23 cellular contexts compared by ENCODE assay signal in the genomic region with DNA sequence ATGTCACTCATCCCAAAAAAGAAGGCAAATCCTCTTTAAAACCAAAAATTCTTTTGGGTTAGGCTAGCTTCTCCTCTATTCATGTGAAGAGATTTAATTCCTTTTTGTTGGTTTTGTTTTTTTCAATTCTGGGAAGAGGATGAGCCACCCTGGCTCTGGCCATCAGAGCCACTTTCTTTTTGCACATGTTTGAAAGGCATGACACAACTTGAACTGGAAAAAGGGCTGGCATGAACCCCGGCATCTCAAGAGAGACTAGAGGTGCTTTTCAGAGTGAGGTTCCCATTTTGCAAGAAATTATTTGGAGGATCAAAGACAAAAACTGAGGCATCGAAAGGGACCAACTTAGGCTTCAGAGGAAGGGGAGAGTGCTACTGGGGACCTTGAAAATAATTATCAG.
DNase-seq lines count a peak whose midpoint lies in the region; ATAC-seq and TF ChIP-seq lines count a peak whose summit lies in the region.
"Had no signal": no experiment of that assay in that cellular context is flagged by ENCODE, and none has a peak within 500 bp of the region (broad histone marks: within the 10 kb centered on the region; RNA-seq: fewer than 3 reads in every experiment).

No MANE protein-coding gene starts in this region.

- WGBS in heart right ventricle, 2 donors, result 81 to 85% methylated on average over 2 of the region's 2 CpGs
- 60% methylated on average over 2 of the region's 2 CpGs for WGBS in prostate gland

- TF ChIP-seq POLR2A in prostate gland (IDR thresholded peaks at IDR 0.05) (no peak), GM18505 (IDR thresholded peaks at IDR 0.05; ENCODE audit: borderline replicate concordance, extremely low read depth, insufficient read depth, insufficient read length) (no peak)

- peaks cover 6% of the 10 kb centered on the region for H3K36me3 Mint-ChIP-seq in MCF 10A (ENCODE audit: insufficient read depth, unreplicated experiment)
- H3K36me3 Mint-ChIP-seq: activated naive CD8-positive, alpha-beta T cell treated with anti-CD3 and anti-CD28 coated beads for 36 hours; memory B cell had no signal

- H3K27ac ChIP-seq in heart right ventricle, result peak overlapping the region in 7 of 10 donors; percentile 11 to 69 (median 31)
- H3K27ac ChIP-seq in prostate gland, result peak overlapping the region; percentile 9 to 13
- H3K27ac ChIP-seq: colonic mucosa had no signal

- CTCF ChIA-PET in MCF 10A (lab: Yijun Ruan, JAX), result interaction anchor here (0.7 kb wide), 1 partner anchor 16 kb away, joined by 3 read pairs; no protein-coding TSS in a partner anchor

- POLR2A ChIA-PET in MCF 10A (lab: Yijun Ruan, JAX), result interaction anchor here (1.2 to 1.6 kb wide), 4 partner anchors 9 to 73 kb away, joined by 4 to 10 read pairs (median 6); a partner anchor contains a TSS

- H3K4me1 Mint-ChIP-seq in MCF 10A (ENCODE audit: insufficient read depth, unreplicated experiment), result peaks cover 63% of the 10 kb centered on the region

- H3K9me3 ChIP-seq in heart right ventricle (no peaks in the 10 kb centered on the region), prostate gland (no peaks in the 10 kb centered on the region)
- H3K9me3 ChIP-seq: body of pancreas, colonic mucosa, right atrium auricular region had no signal

- intact Hi-C loops in heart right ventricle (cut with DNase I), result loop anchor here in 2 of 10 donors (10.0 kb wide), 1 partner anchor 71 kb away; a partner anchor contains a TSS
- intact Hi-C loops in Right ventricle myocardium inferior (cut with DNase I), result loop anchor here (5.0 kb wide), 1 partner anchor 38 kb away; no protein-coding TSS in a partner anchor
- intact Hi-C loops in MCF 10A (cut with micrococcal nuclease), result no loop called here
- intact Hi-C loops in prostate gland (cut with DNase I), result no loop called here

- no peaks in the 10 kb centered on the region for H3K36me3 ChIP-seq in heart right ventricle
- H3K36me3 ChIP-seq in prostate gland, result no peaks in the 10 kb centered on the region
- H3K36me3 ChIP-seq: colonic mucosa, right atrium auricular region had no signal

- no peaks in the 10 kb centered on the region for H3K9me3 Mint-ChIP-seq in MCF 10A (ENCODE audit: unreplicated experiment)
- H3K9me3 Mint-ChIP-seq: activated naive CD8-positive, alpha-beta T cell treated with anti-CD3 and anti-CD28 coated beads for 36 hours; activated T-helper 17 cell treated with anti-CD3 and anti-CD28 coated beads, Interleukin-2, amount 50 U/mL, for 72 hours; effector memory CD8-positive, alpha-beta T cell; memory B cell had no signal

- no peaks in the 10 kb centered on the region for H3K27me3 Mint-ChIP-seq in MCF 10A (ENCODE audit: insufficient read depth, unreplicated experiment)

- no peak for ATAC-seq in heart right ventricle
- ATAC-seq in Right ventricle myocardium inferior, result no peak
- ATAC-seq in HG03175 (IDR thresholded peaks at IDR 0.05; ENCODE audit: unreplicated experiment), result no peak
- ATAC-seq in GM18505 (IDR thresholded peaks at IDR 0.05; ENCODE audit: unreplicated experiment), result no peak
- no peak for ATAC-seq in HG03432 (IDR thresholded peaks at IDR 0.05; ENCODE audit: unreplicated experiment)
- ATAC-seq: activated T-helper 17 cell treated with anti-CD3 and anti-CD28 coated beads, Interleukin-2, amount 50 U/mL, for 72 hours; body of pancreas; effector memory CD8-positive, alpha-beta T cell; T-helper 17 cell had no signal

- H3K27me3 ChIP-seq in heart right ventricle, result peaks cover 0 to 13% (median 0%) of the 10 kb centered on the region in 7 donors
- no peaks in the 10 kb centered on the region for H3K27me3 ChIP-seq in prostate gland (replicated peaks; ENCODE audit: insufficient read depth)
- H3K27me3 ChIP-seq: body of pancreas, colonic mucosa, right atrium auricular region had no signal

- DNase-seq in heart right ventricle (no peak), Right ventricle myocardium inferior (ENCODE audit: missing footprints) (no peak), MCF 10A (ENCODE audit: unreplicated experiment) (peak; percentile 36), prostate gland (ENCODE audit: low spot score) (peak; percentile 31), NCI-H2196 (lab: John Stamatoyannopoulos, UW; ENCODE audit: unreplicated experiment) (no peak)
- DNase-seq: 8988T; activated naive CD8-positive, alpha-beta T cell treated with anti-CD3 and anti-CD28 coated beads for 36 hours; body of pancreas; colonic mucosa; DMS79 treated with DMSO at 0.1 percent for 48 hours; effector memory CD8-positive, alpha-beta T cell; Kasumi-1; NCI-H1048; NCI-H2081 treated with DMSO at 0.1 percent for 48 hours; NCI-H446; occipital lobe; T-helper 17 cell had no signal

- H3K4me1 ChIP-seq in heart right ventricle (peaks cover 15 to 94% (median 80%) of the 10 kb centered on the region in 9 donors), prostate gland (replicated peaks) (peaks cover 7% of the 10 kb centered on the region)
- H3K4me1 ChIP-seq: colonic mucosa had no signal

- TF ChIP-seq CTCF in heart right ventricle (IDR thresholded peaks at IDR 0.05) (no peak), MCF 10A (IDR thresholded peaks at IDR 0.05; ENCODE audit: unreplicated experiment) (no peak), prostate gland (IDR thresholded peaks at IDR 0.05) (no peak)

- H3K4me3 ChIP-seq in heart right ventricle (no peak overlapping the region), prostate gland (no peak overlapping the region)
- H3K4me3 ChIP-seq: body of pancreas, colonic mucosa, right atrium auricular region had no signal

- peak overlapping the region; percentile 14 for H3K4me3 Mint-ChIP-seq in MCF 10A (ENCODE audit: unreplicated experiment)
- H3K4me3 Mint-ChIP-seq: activated naive CD8-positive, alpha-beta T cell treated with anti-CD3 and anti-CD28 coated beads for 36 hours; activated T-helper 17 cell treated with anti-CD3 and anti-CD28 coated beads, Interleukin-2, amount 50 U/mL, for 72 hours; effector memory CD8-positive, alpha-beta T cell; memory B cell; T-helper 17 cell had no signal

- H3K27ac Mint-ChIP-seq in MCF 10A (ENCODE audit: low read depth, unreplicated experiment), result peak overlapping the region; percentile 23
- H3K27ac Mint-ChIP-seq: activated naive CD8-positive, alpha-beta T cell treated with anti-CD3 and anti-CD28 coated beads for 36 hours; activated T-helper 17 cell treated with anti-CD3 and anti-CD28 coated beads, Interleukin-2, amount 50 U/mL, for 72 hours; effector memory CD8-positive, alpha-beta T cell; memory B cell; T-helper 17 cell had no signal

- BruUV-seq in MCF 10A (replicated peaks; lab: Mats Ljungman, UMichigan), result no TSS peak

Comparison
In these comparisons a context has a peak if more than half of its experiments do, and no peak if none do; other contexts are left out.
1. DNase-seq: peak in MCF 10A (single experiment) and prostate gland (single experiment); none in heart right ventricle (0 of 2), Right ventricle myocardium inferior (single experiment) and NCI-H2196 (single experiment).